Comparison of ENCODE assay signal across 23 cellular contexts in the genomic region with DNA sequence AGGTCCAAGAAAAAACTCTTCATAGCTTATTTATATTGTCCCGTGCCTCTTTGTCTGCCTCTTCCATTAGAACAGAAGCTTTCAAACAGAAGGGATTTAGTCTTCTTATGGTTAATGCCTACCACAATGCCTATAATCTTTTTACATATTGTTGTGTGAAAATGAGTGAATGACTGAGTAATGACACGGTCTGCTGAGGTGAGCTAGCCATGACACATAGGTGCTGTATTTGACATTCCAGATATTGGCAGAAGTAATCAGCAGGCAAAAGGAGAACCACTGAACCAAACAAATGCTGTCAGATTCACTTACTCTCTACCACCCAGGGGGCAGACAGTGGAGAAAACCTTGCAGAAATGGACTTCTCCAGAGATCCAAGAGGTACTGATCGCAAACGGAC.
"Had no signal": no experiment of that assay in that cellular context is flagged by ENCODE, and none has a peak within 500 bp of the region (broad histone marks: within the 10 kb centered on the region; RNA-seq: fewer than 3 reads in every experiment).

No MANE protein-coding gene starts in this region.

- H3K9me3 Mint-ChIP-seq: neural progenitor cell; stimulated activated naive CD8-positive, alpha-beta T cell treated with anti-CD3 and anti-CD28 coated beads, Interleukin-15, Interleukin-2, amounts not matched to agents 100 ng/mL and 50 ng/mL, for 24 hours had no signal

- DNase-seq: activated B cell treated with CpG ODN at 0.5 μM for 24 hours; activated CD4-positive, alpha-beta memory T cell treated with anti-CD3 and anti-CD28 coated beads for 36 hours; activated CD4-positive, alpha-beta T cell treated with anti-CD3 and anti-CD28 coated beads for 4 hours; activated CD8-positive, alpha-beta memory T cell treated with anti-CD3 and anti-CD28 coated beads, Interleukin-2, amount 10 ng/mL, durations not matched to agents 7 days and 5 days; dermis blood vessel endothelial cell; effector memory CD4-positive, alpha-beta T cell; foreskin melanocyte; hypothalamus; islet precursor cell; left ventricle myocardium inferior; mesenchymal stem cell; naive thymus-derived CD4-positive, alpha-beta T cell; stimulated activated CD4-positive, alpha-beta T cell treated with anti-CD3 and anti-CD28 coated beads, Interleukin-12 subunit alpha, Interleukin-12 subunit beta, amount 100 ng/mL, for 4 hours; stimulated activated CD4-positive, alpha-beta T cell treated with anti-CD3 and anti-CD28 coated beads, Interleukin-2, amount 100 ng/mL, for 24 hours; transverse colon had no signal

- H3K36me3 Mint-ChIP-seq: activated CD4-positive, alpha-beta memory T cell treated with anti-CD3 and anti-CD28 coated beads for 36 hours; activated CD8-positive, alpha-beta memory T cell treated with anti-CD3 and anti-CD28 coated beads, Interleukin-2, amount 10 ng/mL, durations not matched to agents 7 days and 5 days; activated naive CD8-positive, alpha-beta T cell; naive thymus-derived CD4-positive, alpha-beta T cell; neural progenitor cell had no signal

- H3K4me3 ChIP-seq: left ventricle myocardium inferior, neural progenitor cell, right atrium auricular region, suprapubic skin, transverse colon had no signal

- H3K27me3 Mint-ChIP-seq: activated B cell treated with CpG ODN at 0.5 μM for 24 hours; activated CD4-positive, alpha-beta memory T cell treated with anti-CD3 and anti-CD28 coated beads for 36 hours; activated CD8-positive, alpha-beta memory T cell treated with anti-CD3 and anti-CD28 coated beads, Interleukin-2, amount 10 ng/mL, durations not matched to agents 7 days and 5 days; activated naive CD8-positive, alpha-beta T cell; naive thymus-derived CD4-positive, alpha-beta T cell; progenitor cell of endocrine pancreas; stimulated activated naive CD8-positive, alpha-beta T cell treated with anti-CD3 and anti-CD28 coated beads, Interleukin-15, Interleukin-2, amounts not matched to agents 100 ng/mL and 50 ng/mL, for 24 hours had no signal

- H3K36me3 ChIP-seq: left ventricle myocardium inferior, neural progenitor cell, right atrium auricular region, suprapubic skin, transverse colon had no signal

- H3K4me2 ChIP-seq: neural progenitor cell had no signal

- H3K4me1 Mint-ChIP-seq: activated B cell treated with CpG ODN at 0.5 μM for 24 hours; activated CD8-positive, alpha-beta memory T cell treated with anti-CD3 and anti-CD28 coated beads, Interleukin-2, amount 10 ng/mL, durations not matched to agents 7 days and 5 days; naive thymus-derived CD4-positive, alpha-beta T cell had no signal

- H3K27me3 ChIP-seq: neural progenitor cell, right atrium auricular region, suprapubic skin, transverse colon had no signal

- H3K9me3 ChIP-seq: left ventricle myocardium inferior, right atrium auricular region, suprapubic skin, transverse colon had no signal

- H3K27ac Mint-ChIP-seq: activated B cell treated with CpG ODN at 0.5 μM for 24 hours; activated CD4-positive, alpha-beta memory T cell treated with anti-CD3 and anti-CD28 coated beads for 36 hours; activated CD8-positive, alpha-beta memory T cell treated with anti-CD3 and anti-CD28 coated beads, Interleukin-2, amount 10 ng/mL, durations not matched to agents 7 days and 5 days; activated naive CD8-positive, alpha-beta T cell; naive thymus-derived CD4-positive, alpha-beta T cell; neural progenitor cell; progenitor cell of endocrine pancreas; stimulated activated naive CD8-positive, alpha-beta T cell treated with anti-CD3 and anti-CD28 coated beads, Interleukin-15, Interleukin-2, amounts not matched to agents 100 ng/mL and 50 ng/mL, for 24 hours; T-helper 2 cell treated with Interferon-gamma antibody and Interleukin-4, amounts not matched to agents 5 μg/mL and 100 μg/mL, for 36 hours had no signal

- H3K4me3 Mint-ChIP-seq: activated B cell treated with CpG ODN at 0.5 μM for 24 hours; activated CD4-positive, alpha-beta memory T cell treated with anti-CD3 and anti-CD28 coated beads for 36 hours; activated CD8-positive, alpha-beta memory T cell treated with anti-CD3 and anti-CD28 coated beads, Interleukin-2, amount 10 ng/mL, durations not matched to agents 7 days and 5 days; activated naive CD8-positive, alpha-beta T cell; naive thymus-derived CD4-positive, alpha-beta T cell; neural progenitor cell; stimulated activated naive CD8-positive, alpha-beta T cell treated with anti-CD3 and anti-CD28 coated beads, Interleukin-15, Interleukin-2, amounts not matched to agents 100 ng/mL and 50 ng/mL, for 24 hours; T-helper 2 cell treated with Interferon-gamma antibody and Interleukin-4, amounts not matched to agents 5 μg/mL and 100 μg/mL, for 36 hours had no signal

- ATAC-seq: activated CD8-positive, alpha-beta memory T cell treated with anti-CD3 and anti-CD28 coated beads, Interleukin-2, amount 10 ng/mL, durations not matched to agents 7 days and 5 days; naive thymus-derived CD4-positive, alpha-beta T cell had no signal

- FAIRE-seq: endothelial cell of umbilical vein had no signal

- H3K9ac ChIP-seq: neural progenitor cell had no signal

- H3K27ac ChIP-seq: left ventricle myocardium inferior, neural progenitor cell, right atrium auricular region, suprapubic skin, transverse colon had no signal

- H3K4me1 ChIP-seq: left ventricle myocardium inferior, neural progenitor cell, right atrium auricular region, transverse colon had no signal

- H2AFZ ChIP-seq: neural progenitor cell had no signal
